Comparison of ENCODE assay signal across 1 cellular context in genomic region chr13:85661639-85662038, GRCh38.
TF ChIP-seq lines count a peak whose summit lies in the region.

No MANE protein-coding gene starts in this region.

TF ChIP-seq in SK-N-SH, 30 proteins besides CTCF, POLR2A, EP300 and RAD21 (continued from another document):
- TF ChIP-seq ZBTB33 (IDR thresholded peaks at IDR 0.05; ENCODE audit: borderline replicate concordance, low read depth), result no peak
- TF ChIP-seq TEAD4 (IDR thresholded peaks at IDR 0.05; ENCODE audit: borderline replicate concordance, insufficient read depth), result no peak
- TF ChIP-seq TCF12 (IDR thresholded peaks at IDR 0.05), result peak; percentile 54
- TF ChIP-seq SMC3 (IDR thresholded peaks at IDR 0.05; ENCODE audit: low read depth, low read length), result no peak
- no peak for TF ChIP-seq USF2 (IDR thresholded peaks at IDR 0.05; ENCODE audit: borderline replicate concordance, low read depth, low read length)
- peak; percentile 52; the same call in 1 of the 2 replicates for TF ChIP-seq NFIC (IDR thresholded peaks at IDR 0.05; ENCODE audit: borderline replicate concordance)
